8 cellular contexts compared by ENCODE assay signal in genomic region chr19:40365613-40366401, GRCh38. TPM values are rescaled to one million over a fixed set of nuclear protein-coding genes. Genes with fewer than 3 reads are reported as not detected.
A peak's percentile ranks its signal among the peaks of the same experiment; 100 is the strongest.
DNase-seq lines count a peak whose midpoint lies in the region; ATAC-seq, FAIRE-seq and TF ChIP-seq lines count a peak whose summit lies in the region.

No MANE protein-coding gene starts in this region.

- H3K4ac ChIP-seq in H1 (replicated peaks; ENCODE audit: insufficient read length, low read depth, low read length) = no peak overlapping the region
- H3K4ac ChIP-seq in mesenchymal stem cell (ENCODE audit: low read depth in 1 of 2, low read length in 2 of 2) = peak overlapping the region; percentile 75 to 85

- H4K8ac ChIP-seq in H1 (ENCODE audit: extremely low read depth, insufficient read depth, low read length) (peak overlapping the region; percentile 80; the same call in 1 of the 2 replicates), mesenchymal stem cell (ENCODE audit: low read length) (peak overlapping the region; percentile 76)

- H3K9ac ChIP-seq in H1 (replicated peaks in 1 of 4; ENCODE audit: extremely low read depth in 1 of 4, low read depth in 3 of 4, low read length in 3 of 4) (peak overlapping the region in 3 of 4 experiments; percentile 34 to 48 (median 38); a peak in 6 of 7 replicates), mesenchymal stem cell (ENCODE audit: low read length) (peak overlapping the region; percentile 53)

- peaks cover 0 to 4% of the 10 kb centered on the region in 2 experiments for H4K20me1 ChIP-seq in H1 (replicated peaks in 1 of 2; ENCODE audit: control insufficient read depth in 1 of 2, insufficient read depth in 2 of 2, low read length in 2 of 2)

- peak overlapping the region; percentile 88 for H4K5ac ChIP-seq in H1 (ENCODE audit: insufficient read length, low read depth, low read length)

- H3K14ac ChIP-seq in H1 (ENCODE audit: insufficient read length) (no peak overlapping the region), mesenchymal stem cell (ENCODE audit: low read length in 2 of 2) (no peak overlapping the region)

- H4K91ac ChIP-seq in H1 (replicated peaks; ENCODE audit: insufficient read length, low read length) = peak overlapping the region; percentile 17
- H4K91ac ChIP-seq in mesenchymal stem cell (ENCODE audit: low read length) = peak overlapping the region; percentile 91

- H3K27ac Mint-ChIP-seq in activated CD4-positive, alpha-beta T cell treated with anti-CD3 and anti-CD28 coated beads, Interleukin-2, amount 10 ng/mL, durations not matched to agents 24 days and 14 days = no peak overlapping the region

- no peaks in the 10 kb centered on the region for H3K9me3 Mint-ChIP-seq in activated CD4-positive, alpha-beta T cell treated with anti-CD3 and anti-CD28 coated beads, Interleukin-2, amount 10 ng/mL, durations not matched to agents 24 days and 14 days

- CTCF ChIA-PET in H1 (lab: Charles Lee; ENCODE audit: partially characterized antibody) = interaction anchor here (0.6 to 4.0 kb wide), 11 partner anchors 9 to 177 kb away, joined by 3 to 19 read pairs (median 5); no protein-coding TSS in a partner anchor

- no peak overlapping the region for H3K56ac ChIP-seq in H1 (replicated peaks; ENCODE audit: insufficient read length, low read depth, low read length)

- H2BK120ac ChIP-seq in H1 (replicated peaks; ENCODE audit: low read depth, low read length) = no peak overlapping the region
- H2BK120ac ChIP-seq in mesenchymal stem cell (ENCODE audit: low read depth, low read length) = peak overlapping the region; percentile 64

- peaks cover 16% of the 10 kb centered on the region for H3K4me1 Mint-ChIP-seq in activated CD4-positive, alpha-beta T cell treated with anti-CD3 and anti-CD28 coated beads, Interleukin-2, amount 10 ng/mL, durations not matched to agents 24 days and 14 days

- H3K36me3 ChIP-seq in H1 (ENCODE audit: control insufficient read depth in 2 of 4, insufficient read depth in 4 of 4, low read length in 3 of 4) (peaks cover 0 to 26% (median 9%) of the 10 kb centered on the region in 4 experiments; a peak in 6 of 8 replicates), mesenchymal stem cell (ENCODE audit: control insufficient read depth in 1 of 2, insufficient read depth in 2 of 2, low read depth in 1 of 2, low read length in 2 of 2) (peaks cover 28 to 50% of the 10 kb centered on the region in 2 experiments)

- POLR2A ChIA-PET in H1 (lab: Charles Lee; ENCODE audit: partially characterized antibody) = interaction anchor here (0.8 to 4.0 kb wide), 14 partner anchors 9 to 77 kb away, joined by 3 to 23 read pairs (median 5); partner anchors contain the start of genes C19orf47, HIPK4 and PLD3

- peaks cover 2% of the 10 kb centered on the region for H3K23me2 ChIP-seq in H1 (ENCODE audit: low read depth, low read length)

- intact Hi-C loops in activated CD4-positive, alpha-beta T cell treated with anti-CD3 and anti-CD28 coated beads, Interleukin-2, amount 10 ng/mL, durations not matched to agents 24 days and 14 days (cut with micrococcal nuclease) = no loop called here

- H3K4me1 ChIP-seq in H1 (replicated peaks in 1 of 4; ENCODE audit: control insufficient read depth in 3 of 4, insufficient read depth in 4 of 4, low read length in 3 of 4) (peaks cover 0 to 16% (median 10%) of the 10 kb centered on the region in 4 experiments; a peak in 6 of 7 replicates), mesenchymal stem cell (ENCODE audit: control insufficient read depth, insufficient read depth, low read depth, low read length) (peaks cover 30% of the 10 kb centered on the region)

- H3K27me3 Mint-ChIP-seq in activated CD4-positive, alpha-beta T cell treated with anti-CD3 and anti-CD28 coated beads, Interleukin-2, amount 10 ng/mL, durations not matched to agents 24 days and 14 days = no peaks in the 10 kb centered on the region

- H3K4me3 Mint-ChIP-seq in activated CD4-positive, alpha-beta T cell treated with anti-CD3 and anti-CD28 coated beads, Interleukin-2, amount 10 ng/mL, durations not matched to agents 24 days and 14 days = peak overlapping the region; percentile 70

- peak overlapping the region; percentile 18; the same call in 1 of the 2 replicates for H2BK20ac ChIP-seq in H1 (ENCODE audit: low read length)

- H3K27ac ChIP-seq in H1 (ENCODE audit: low read depth, low read length) = 0 out of 2 replicates have a peak overlapping the region, but pooled peaks have one; percentile 5
- H3K27ac ChIP-seq in mesenchymal stem cell (ENCODE audit: low read length, poor library complexity, severe bottlenecking) = peak overlapping the region; percentile 53

- no peak for TF ChIP-seq EP300 in H1 (IDR thresholded peaks at IDR 0.05; ENCODE audit: borderline replicate concordance in 1 of 2, low read depth in 2 of 2, low read length in 2 of 2)

- no peak; a peak in 1 of 3 replicates for TF ChIP-seq POLR2A in H1 (IDR thresholded peaks at IDR 0.05; ENCODE audit: control extremely low read depth in 1 of 2, low read depth in 2 of 2, low read length in 2 of 2)

- peak overlapping the region; percentile 71; the same call in 1 of the 2 replicates for H2BK5ac ChIP-seq in H1 (ENCODE audit: low read depth, low read length)
- peak overlapping the region; percentile 20 for H2BK5ac ChIP-seq in mesenchymal stem cell (ENCODE audit: low read depth, low read length, poor library complexity, severe bottlenecking)

- H2BK15ac ChIP-seq in H1 (ENCODE audit: low read length) (no peak overlapping the region; the same call in 1 of the 2 replicates), mesenchymal stem cell (ENCODE audit: low read depth, poor library complexity, severe bottlenecking) (peak overlapping the region; percentile 82)

- no peaks in the 10 kb centered on the region for H3K79me1 ChIP-seq in H1 (ENCODE audit: low read depth, low read length)
- peaks cover 28% of the 10 kb centered on the region for H3K79me1 ChIP-seq in mesenchymal stem cell (replicated peaks; ENCODE audit: low read length, poor library complexity, severe bottlenecking)

- H3K9me3 ChIP-seq in H1 (ENCODE audit: insufficient read depth in 2 of 2, low read depth in 1 of 2, low read length in 1 of 2) (no peaks in the 10 kb centered on the region), mesenchymal stem cell (ENCODE audit: control insufficient read depth, low read length) (no peaks in the 10 kb centered on the region)

- H2AFZ ChIP-seq in H1 (ENCODE audit: low read length) (no peak overlapping the region), mesenchymal stem cell (ENCODE audit: low read depth, low read length) (no peak overlapping the region)

- H2AK5ac ChIP-seq in H1 (ENCODE audit: low read depth, low read length) (peak overlapping the region; percentile 45; the same call in 1 of the 2 replicates), mesenchymal stem cell (ENCODE audit: low read length, severe bottlenecking) (peak overlapping the region; percentile 33)

- no peaks in the 10 kb centered on the region for H3K36me3 Mint-ChIP-seq in activated CD4-positive, alpha-beta T cell treated with anti-CD3 and anti-CD28 coated beads, Interleukin-2, amount 10 ng/mL, durations not matched to agents 24 days and 14 days (ENCODE audit: low read depth)

- no peak for TF ChIP-seq RAD21 in H1 (IDR thresholded peaks at IDR 0.05 in 1 of 2, conservative IDR thresholded peaks at IDR 0.05 in 1 of 2; ENCODE audit: low read depth in 2 of 2, low read length in 2 of 2)

- TF ChIP-seq CTCF in AG10803 (conservative IDR thresholded peaks at IDR 0.05; ENCODE audit: low read length) (no peak), H1 (IDR thresholded peaks at IDR 0.05; ENCODE audit: control extremely low read depth in 1 of 3, insufficient read depth in 1 of 3, low read depth in 1 of 3, low read length in 3 of 3) (no peak)

- H3K27me3 ChIP-seq in H1 (replicated peaks in 1 of 4; ENCODE audit: control insufficient read depth in 3 of 4, extremely low read depth in 1 of 4, insufficient read depth in 3 of 4, low read length in 3 of 4) = no peaks in the 10 kb centered on the region
- no peaks in the 10 kb centered on the region for H3K27me3 ChIP-seq in mesenchymal stem cell (ENCODE audit: control insufficient read depth in 1 of 2, insufficient read depth in 1 of 2, low read length in 2 of 2)

- DNase-seq in AG10803 (ENCODE audit: low read depth) (peak; percentile 44), H1 (ENCODE audit: low read depth in 1 of 2, low spot score in 2 of 2) (peak; percentile 70 to 86), mesenchymal stem cell (peak; percentile 86), LoVo (ENCODE audit: low spot score) (no peak)
- peak; percentile 81 for DNase-seq in activated CD4-positive, alpha-beta T cell treated with anti-CD3 and anti-CD28 coated beads, Interleukin-2, amount 10 ng/mL, durations not matched to agents 24 days and 14 days
- DNase-seq in stimulated activated CD8-positive, alpha-beta memory T cell treated with anti-CD3 and anti-CD28 coated beads, Interleukin-12 subunit alpha, Interleukin-12 subunit beta, amount 100 ng/mL, for 4 hours (ENCODE audit: low read depth) = peak; percentile 19

- H3K4me2 ChIP-seq in H1 (ENCODE audit: insufficient read depth in 1 of 2, low read depth in 2 of 2, low read length in 2 of 2) (peak overlapping the region; percentile 76 to 89), mesenchymal stem cell (ENCODE audit: low read length, poor library complexity, severe bottlenecking) (peak overlapping the region; percentile 89)

- FAIRE-seq in H1 (lab: Jason Lieb, UNC) = no peak

- no peaks in the 10 kb centered on the region for H3K79me2 ChIP-seq in H1 (ENCODE audit: control insufficient read depth in 1 of 2, insufficient read depth in 2 of 2, low read length in 2 of 2)

- peak overlapping the region; percentile 55 for H3K4me3 ChIP-seq in AG10803 (ENCODE audit: low read length)
- H3K4me3 ChIP-seq in H1 (ENCODE audit: extremely low read depth in 1 of 4, insufficient read depth in 2 of 4, low read depth in 3 of 4, low read length in 4 of 4) = peak overlapping the region; percentile 58 to 76 (median 60)
- H3K4me3 ChIP-seq in mesenchymal stem cell (ENCODE audit: insufficient read depth in 1 of 2, low read depth in 1 of 2, low read length in 2 of 2) = peak overlapping the region; percentile 62 to 65

- H2BK12ac ChIP-seq in H1 (ENCODE audit: low read depth, low read length) (no peak overlapping the region), mesenchymal stem cell (ENCODE audit: low read length in 2 of 2) (peak overlapping the region; percentile 34 to 78)

- ATAC-seq in HG02610 (IDR thresholded peaks at IDR 0.05; ENCODE audit: unreplicated experiment) (peak; percentile 46), HG02759 (IDR thresholded peaks at IDR 0.05; ENCODE audit: unreplicated experiment) (no peak)

- H3K23ac ChIP-seq in H1 (ENCODE audit: insufficient read length) (no peak overlapping the region), mesenchymal stem cell (ENCODE audit: low read length in 2 of 2) (peak overlapping the region in 1 of 2 experiments; percentile 94)

- 7% methylated on average over 24 of the region's 28 CpGs; no CpG with 5 or more reads in 1 of the 2 experiments for WGBS in H1 (ENCODE audit: extremely low coverage in 1 of 2, insufficient coverage in 1 of 2, insufficient read length in 1 of 2, insufficient replicate concordance in 2 of 2, low coverage in 1 of 2, low lambda C conversion rate in 2 of 2, missing lambda C conversion rate in 1 of 2), 2 experiments
- WGBS in mesenchymal stem cell = 10% methylated on average over 10 of the region's 28 CpGs

- peak overlapping the region; percentile 60 for H3K18ac ChIP-seq in H1 (ENCODE audit: extremely low read depth, low read length)
- H3K18ac ChIP-seq in mesenchymal stem cell (ENCODE audit: low read depth in 1 of 2, low read length in 2 of 2) = peak overlapping the region; percentile 26 to 81

RNA-seq across cellular contexts. Expression of gene PLD3, which starts 17.3 kb away (rescaled TPM):
- 49.4 and 52.2 TPM in 2 replicates for total RNA-seq in activated CD4-positive, alpha-beta T cell treated with anti-CD3 and anti-CD28 coated beads, Interleukin-2, amount 10 ng/mL, durations not matched to agents 24 days and 14 days
- total RNA-seq in H1 (2021; fragmentation: NEBNext Ultra II Directional; extraction: Animal tissue kit (Norgen Biotek cat#: 25700)) = 180 and 189 TPM in 2 replicates
- polyA plus RNA-seq in H1 (2011; rRNA removed) = 543 and 635 TPM in 2 replicates
- polyA plus RNA-seq in H1 (2011; cell fraction: cytosol; rRNA removed) = 255 TPM
- polyA plus RNA-seq in H1 (2011; cell fraction: nucleus; rRNA removed) = 346 TPM
- 187 to 251 TPM (median 244 TPM) in 4 replicates for polyA plus RNA-seq in H1 (2012, experiment 1 of 2)
- 306 TPM for polyA plus RNA-seq in H1 (2012, experiment 2 of 2)
- 352 TPM for polyA plus RNA-seq in H1 (2013, experiment 1 of 2)
- 331 TPM for polyA plus RNA-seq in H1 (2013, experiment 2 of 2)
- 184 and 186 TPM in 2 replicates for polyA minus RNA-seq in H1 (2011; rRNA and poly(A)+ RNA removed)
- polyA minus RNA-seq in H1 (2011; cell fraction: cytosol; rRNA and poly(A)+ RNA removed) = 272 TPM
- 145 TPM for polyA minus RNA-seq in H1 (2011; cell fraction: nucleus; rRNA and poly(A)+ RNA removed)
- 586 TPM for polyA plus RNA-seq in mesenchymal stem cell (2013, experiment 1 of 2)
- polyA plus RNA-seq in mesenchymal stem cell (2013, experiment 2 of 2) = 580 TPM

RNA-seq across cellular contexts. Expression of gene C19orf47, which starts 17.6 kb away (rescaled TPM):
- total RNA-seq in activated CD4-positive, alpha-beta T cell treated with anti-CD3 and anti-CD28 coated beads, Interleukin-2, amount 10 ng/mL, durations not matched to agents 24 days and 14 days = 24.4 and 28.9 TPM in 2 replicates
- total RNA-seq in H1 (2021; fragmentation: NEBNext Ultra II Directional; extraction: Animal tissue kit (Norgen Biotek cat#: 25700)) = 16.5 and 17.8 TPM in 2 replicates
- polyA plus RNA-seq in H1 (2011; rRNA removed) = 27.3 and 32.8 TPM in 2 replicates
- 16.0 TPM for polyA plus RNA-seq in H1 (2011; cell fraction: cytosol; rRNA removed)
- 23.0 TPM for polyA plus RNA-seq in H1 (2011; cell fraction: nucleus; rRNA removed)
- 8.9 to 15.0 TPM (median 14.5 TPM) in 4 replicates for polyA plus RNA-seq in H1 (2012, experiment 1 of 2)
- polyA plus RNA-seq in H1 (2012, experiment 2 of 2) = 13.7 TPM
- 14.2 TPM for polyA plus RNA-seq in H1 (2013, experiment 1 of 2)
- 13.8 TPM for polyA plus RNA-seq in H1 (2013, experiment 2 of 2)
- polyA minus RNA-seq in H1 (2011; rRNA and poly(A)+ RNA removed) = 29.3 and 33.2 TPM in 2 replicates
- 18.6 TPM for polyA minus RNA-seq in H1 (2011; cell fraction: cytosol; rRNA and poly(A)+ RNA removed)
- polyA minus RNA-seq in H1 (2011; cell fraction: nucleus; rRNA and poly(A)+ RNA removed) = 14.0 TPM
- polyA plus RNA-seq in mesenchymal stem cell (2013, experiment 1 of 2) = 12.7 TPM
- polyA plus RNA-seq in mesenchymal stem cell (2013, experiment 2 of 2) = 12.8 TPM

RNA-seq across cellular contexts. Expression of gene HIPK4, which starts 24.2 kb away (rescaled TPM):
- total RNA-seq in activated CD4-positive, alpha-beta T cell treated with anti-CD3 and anti-CD28 coated beads, Interleukin-2, amount 10 ng/mL, durations not matched to agents 24 days and 14 days = not detected in 2 replicates
- 0.15 and 0.29 TPM in 2 replicates for total RNA-seq in H1 (2021; fragmentation: NEBNext Ultra II Directional; extraction: Animal tissue kit (Norgen Biotek cat#: 25700))
- 0.57 and 0.88 TPM in 2 replicates for polyA plus RNA-seq in H1 (2011; rRNA removed)
- polyA plus RNA-seq in H1 (2011; cell fraction: cytosol; rRNA removed) = 0.70 TPM
- 0.66 TPM for polyA plus RNA-seq in H1 (2011; cell fraction: nucleus; rRNA removed)
- polyA plus RNA-seq in H1 (2012, experiment 1 of 2) = 0.31 to 0.48 TPM (median 0.34 TPM) in 4 replicates
- polyA plus RNA-seq in H1 (2012, experiment 2 of 2) = 0.16 TPM
- 0.18 TPM for polyA plus RNA-seq in H1 (2013, experiment 1 of 2)
- 0.26 TPM for polyA plus RNA-seq in H1 (2013, experiment 2 of 2)
- polyA minus RNA-seq in H1 (2011; rRNA and poly(A)+ RNA removed) = 0.09 and 0.37 TPM in 2 replicates
- polyA minus RNA-seq in H1 (2011; cell fraction: cytosol; rRNA and poly(A)+ RNA removed) = 0.44 TPM
- 0.30 TPM for polyA minus RNA-seq in H1 (2011; cell fraction: nucleus; rRNA and poly(A)+ RNA removed)
- polyA plus RNA-seq in mesenchymal stem cell (2013, experiment 1 of 2) = 0.29 TPM
- polyA plus RNA-seq in mesenchymal stem cell (2013, experiment 2 of 2) = 0.25 TPM

RNA-seq across cellular contexts. Expression of gene PRX, which starts 47.4 kb away (rescaled TPM):
- 0.84 and 0.90 TPM in 2 replicates for total RNA-seq in activated CD4-positive, alpha-beta T cell treated with anti-CD3 and anti-CD28 coated beads, Interleukin-2, amount 10 ng/mL, durations not matched to agents 24 days and 14 days
- total RNA-seq in H1 (2021; fragmentation: NEBNext Ultra II Directional; extraction: Animal tissue kit (Norgen Biotek cat#: 25700)) = 5.8 and 6.0 TPM in 2 replicates
- 2.8 and 3.8 TPM in 2 replicates for polyA plus RNA-seq in H1 (2011; rRNA removed)
- polyA plus RNA-seq in H1 (2011; cell fraction: cytosol; rRNA removed) = 5.0 TPM
- polyA plus RNA-seq in H1 (2011; cell fraction: nucleus; rRNA removed) = 5.2 TPM
- polyA plus RNA-seq in H1 (2012, experiment 1 of 2) = 5.4 to 9.9 TPM (median 8.0 TPM) in 4 replicates
- polyA plus RNA-seq in H1 (2012, experiment 2 of 2) = 4.6 TPM
- 2.8 TPM for polyA plus RNA-seq in H1 (2013, experiment 1 of 2)
- 2.9 TPM for polyA plus RNA-seq in H1 (2013, experiment 2 of 2)
- 1.9 and 2.1 TPM in 2 replicates for polyA minus RNA-seq in H1 (2011; rRNA and poly(A)+ RNA removed)
- 1.7 TPM for polyA minus RNA-seq in H1 (2011; cell fraction: cytosol; rRNA and poly(A)+ RNA removed)
- 4.2 TPM for polyA minus RNA-seq in H1 (2011; cell fraction: nucleus; rRNA and poly(A)+ RNA removed)
- 2.1 TPM for polyA plus RNA-seq in mesenchymal stem cell (2013, experiment 1 of 2)
- polyA plus RNA-seq in mesenchymal stem cell (2013, experiment 2 of 2) = 1.9 TPM

RNA-seq across cellular contexts. Expression of gene SERTAD1, which starts 60.0 kb away (rescaled TPM):
- total RNA-seq in activated CD4-positive, alpha-beta T cell treated with anti-CD3 and anti-CD28 coated beads, Interleukin-2, amount 10 ng/mL, durations not matched to agents 24 days and 14 days = 19.3 and 20.8 TPM in 2 replicates
- 4.9 and 5.4 TPM in 2 replicates for total RNA-seq in H1 (2021; fragmentation: NEBNext Ultra II Directional; extraction: Animal tissue kit (Norgen Biotek cat#: 25700))
- polyA plus RNA-seq in H1 (2011; rRNA removed) = 6.6 and 8.0 TPM in 2 replicates
- 5.9 TPM for polyA plus RNA-seq in H1 (2011; cell fraction: cytosol; rRNA removed)
- 5.4 TPM for polyA plus RNA-seq in H1 (2011; cell fraction: nucleus; rRNA removed)
- 3.8 to 5.5 TPM (median 4.9 TPM) in 4 replicates for polyA plus RNA-seq in H1 (2012, experiment 1 of 2)
- polyA plus RNA-seq in H1 (2012, experiment 2 of 2) = 6.4 TPM
- polyA plus RNA-seq in H1 (2013, experiment 1 of 2) = 3.4 TPM
- polyA plus RNA-seq in H1 (2013, experiment 2 of 2) = 3.1 TPM
- 1.3 and 2.1 TPM in 2 replicates for polyA minus RNA-seq in H1 (2011; rRNA and poly(A)+ RNA removed)
- 2.4 TPM for polyA minus RNA-seq in H1 (2011; cell fraction: cytosol; rRNA and poly(A)+ RNA removed)
- polyA minus RNA-seq in H1 (2011; cell fraction: nucleus; rRNA and poly(A)+ RNA removed) = 2.6 TPM
- polyA plus RNA-seq in mesenchymal stem cell (2013, experiment 1 of 2) = 11.7 TPM
- polyA plus RNA-seq in mesenchymal stem cell (2013, experiment 2 of 2) = 12.3 TPM
